ENCODE assay signal across 8 cellular contexts in the genomic region with DNA sequence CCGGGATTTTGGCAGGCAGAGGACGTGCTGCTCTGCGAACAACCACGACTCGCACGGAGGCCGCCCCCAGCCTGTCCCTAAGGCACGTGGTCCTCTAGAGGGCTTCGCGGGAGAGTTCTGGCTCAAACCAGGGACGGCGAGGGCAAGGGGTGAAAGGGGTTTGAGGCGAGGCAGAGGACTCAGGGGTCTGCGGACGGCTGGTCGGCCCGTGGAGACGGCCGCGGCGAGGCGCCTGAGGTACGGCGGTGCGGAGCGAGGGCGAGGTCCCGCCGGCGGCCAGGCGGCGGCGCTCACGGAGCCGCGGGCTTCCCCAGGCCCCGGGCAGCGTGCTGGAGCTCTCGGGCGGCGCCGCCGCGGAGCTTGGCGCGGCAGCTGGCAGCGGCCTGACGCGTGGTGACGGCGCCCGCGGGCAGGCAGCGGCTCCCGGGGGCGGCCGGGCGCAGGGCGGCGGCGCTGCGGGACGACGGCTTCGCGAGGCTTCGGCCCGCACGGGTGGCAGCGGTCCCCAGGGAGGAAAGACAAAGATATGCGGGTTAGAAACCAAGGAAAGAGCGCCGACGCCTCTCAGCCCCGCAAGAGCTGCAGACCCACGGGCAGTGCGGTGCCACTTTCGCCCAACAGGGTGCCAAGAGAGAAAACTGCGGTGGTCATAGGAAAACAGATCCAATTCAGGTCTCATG. TPM values are rescaled to one million over a fixed set of nuclear protein-coding genes. Genes with fewer than 3 reads are reported as not detected.
DNase-seq lines count a peak whose midpoint lies in the region; ATAC-seq and TF ChIP-seq lines count a peak whose summit lies in the region.

No MANE protein-coding gene starts in this region.

- peaks cover 2% of the 10 kb centered on the region for H3K27me3 Mint-ChIP-seq in IgD-negative memory B cell
- no peaks in the 10 kb centered on the region for H3K27me3 Mint-ChIP-seq in activated naive CD8-positive, alpha-beta T cell

- H3K4me1 Mint-ChIP-seq in IgD-negative memory B cell = peaks cover 5 to 31% (median 19%) of the 10 kb centered on the region in 3 donors
- peaks cover 20% of the 10 kb centered on the region for H3K4me1 Mint-ChIP-seq in activated naive CD8-positive, alpha-beta T cell (ENCODE audit: low read depth)

- DNase-seq in DMS 273 treated with DMSO at 0.1 percent for 48 hours (lab: John Stamatoyannopoulos, UW) = peak; percentile 43
- DNase-seq in SK-N-DZ (ENCODE audit: low spot score) = peak; percentile 31
- peak; percentile 80 for DNase-seq in Right ventricle myocardium superior
- DNase-seq in psoas muscle = peak; percentile 66 to 74
- DNase-seq in uterus = peak; percentile 18 to 37

- ATAC-seq in GM21526 (IDR thresholded peaks at IDR 0.05; ENCODE audit: low FRiP score, unreplicated experiment) (peak; percentile 99), Right ventricle myocardium superior (ENCODE audit: poor library complexity) (peak; percentile 99), psoas muscle (peak; percentile 89 to 98 (median 96))

- peak; percentile 64 for TF ChIP-seq CTCF in psoas muscle (IDR thresholded peaks at IDR 0.05)
- TF ChIP-seq CTCF in uterus (IDR thresholded peaks at IDR 0.05) = peak in 3 of 4 experiments; percentile 53 to 69 (median 53)

- H3K4me3 Mint-ChIP-seq in IgD-negative memory B cell = peak overlapping the region; percentile 28 to 83 (median 70)
- H3K4me3 Mint-ChIP-seq in activated naive CD8-positive, alpha-beta T cell = peak overlapping the region; percentile 56

- intact Hi-C loops in Right ventricle myocardium superior (cut with DNase I) (no loop called here), psoas muscle (cut with DNase I) (loop anchor here in 1 of 2 donors (5.0 kb wide), 1 partner anchor 45 kb away; the partner anchor contains the start of gene ZNF800), uterus (cut with DNase I; ENCODE audit: low total_unique reads) (no loop called here)

- no peaks in the 10 kb centered on the region for H3K27me3 ChIP-seq in psoas muscle (ENCODE audit: insufficient read depth in 3 of 3, low read length in 2 of 3)
- no peaks in the 10 kb centered on the region for H3K27me3 ChIP-seq in uterus

- H3K36me3 Mint-ChIP-seq in IgD-negative memory B cell = peaks cover 2% of the 10 kb centered on the region
- H3K36me3 Mint-ChIP-seq in activated naive CD8-positive, alpha-beta T cell = peaks cover 3% of the 10 kb centered on the region

- H3K4me1 ChIP-seq in psoas muscle (no peaks in the 10 kb centered on the region), uterus (no peaks in the 10 kb centered on the region)

- no peaks in the 10 kb centered on the region for H3K9me3 Mint-ChIP-seq in IgD-negative memory B cell
- no peaks in the 10 kb centered on the region for H3K9me3 Mint-ChIP-seq in activated naive CD8-positive, alpha-beta T cell (ENCODE audit: low read depth)

- H3K27ac ChIP-seq in psoas muscle = no peak overlapping the region
- no peak overlapping the region for H3K27ac ChIP-seq in uterus

- no peak overlapping the region for H3K27ac Mint-ChIP-seq in IgD-negative memory B cell
- no peak overlapping the region for H3K27ac Mint-ChIP-seq in activated naive CD8-positive, alpha-beta T cell

- peak overlapping the region; percentile 58 for H3K4me3 ChIP-seq in psoas muscle
- peak overlapping the region in 1 of 2 donors; percentile 23 for H3K4me3 ChIP-seq in uterus

- H3K9me3 ChIP-seq in psoas muscle = no peaks in the 10 kb centered on the region
- H3K9me3 ChIP-seq in uterus = no peaks in the 10 kb centered on the region

- 5 to 7% (median 5%) methylated on average over 47 to 79 of the region's 79 CpGs for WGBS in psoas muscle, 3 donors

- TF ChIP-seq POLR2A in uterus (IDR thresholded peaks at IDR 0.05) = no peak

- H3K36me3 ChIP-seq in psoas muscle (ENCODE audit: insufficient read depth in 1 of 2, low read depth in 1 of 2) (peaks cover 0 to 17% of the 10 kb centered on the region in 2 donors), uterus (no peaks in the 10 kb centered on the region)

RNA-seq across cellular contexts. Expression of gene ZNF800, which starts 44.8 kb away (rescaled TPM):
- polyA plus RNA-seq in IgD-negative memory B cell (51.9 TPM), psoas muscle (10 to 100 TPM in 1 of 3 donors, 1 to 10 TPM in 2; 4.1 to 11.8 (median 5.2) TPM)
- 6.8 and 8.8 TPM in 2 replicates for polyA plus RNA-seq in SK-N-DZ (2014; cell fraction: cytosol; rRNA removed)
- 10.6 and 13.0 TPM in 2 replicates for polyA plus RNA-seq in SK-N-DZ (2014; cell fraction: nucleus; rRNA removed)
- total RNA-seq in Right ventricle myocardium superior (17.6 TPM), psoas muscle (10 to 100 TPM; 26.6 to 33.6 (median 28.7) TPM), uterus (10 to 100 TPM; 19.7 to 49.1 (median 40.1) TPM)

Comparison
In these comparisons a context has a peak if more than half of its experiments do, and no peak if none do; other contexts are left out.
1. DNase-seq: peak in every context shown above with its lines; median percentile 80 in Right ventricle myocardium superior; 70 in psoas muscle; 43 in DMS 273 treated with DMSO at 0.1 percent for 48 hours; 31 in SK-N-DZ; 28 in uterus.